In genomic region chr1:44014365-44015104, GRCh38 we compare ENCODE assay signal across 1 cellular context.
TF ChIP-seq lines count a peak whose summit lies in the region.

No MANE protein-coding gene starts in this region.

TF ChIP-seq in HepG2, 621 proteins besides CTCF, POLR2A, EP300 and RAD21:
- TF ChIP-seq ATF6 (CRISPR knock-in tag; conservative IDR thresholded peaks at IDR 0.05) (no peak), ZNF720 (CRISPR knock-in tag; IDR thresholded peaks at IDR 0.05) (no peak), ZMYM4 (CRISPR knock-in tag; IDR thresholded peaks at IDR 0.05) (no peak), ZNF264 (CRISPR knock-in tag; IDR thresholded peaks at IDR 0.05) (no peak), ZBTB37 (CRISPR knock-in tag; IDR thresholded peaks at IDR 0.05) (no peak), POGZ (CRISPR knock-in tag; IDR thresholded peaks at IDR 0.05) (no peak), FOXJ3 (CRISPR knock-in tag; IDR thresholded peaks at IDR 0.05; ENCODE audit: borderline replicate concordance) (no peak), SOX5 (CRISPR knock-in tag; IDR thresholded peaks at IDR 0.05; ENCODE audit: borderline replicate concordance) (no peak), ZNF775 (CRISPR knock-in tag; IDR thresholded peaks at IDR 0.05; ENCODE audit: borderline replicate concordance) (no peak), RBAK (CRISPR knock-in tag; IDR thresholded peaks at IDR 0.05) (no peak), ELF1 (CRISPR knock-in tag; IDR thresholded peaks at IDR 0.05) (no peak)
- TF ChIP-seq, protein P1, sequence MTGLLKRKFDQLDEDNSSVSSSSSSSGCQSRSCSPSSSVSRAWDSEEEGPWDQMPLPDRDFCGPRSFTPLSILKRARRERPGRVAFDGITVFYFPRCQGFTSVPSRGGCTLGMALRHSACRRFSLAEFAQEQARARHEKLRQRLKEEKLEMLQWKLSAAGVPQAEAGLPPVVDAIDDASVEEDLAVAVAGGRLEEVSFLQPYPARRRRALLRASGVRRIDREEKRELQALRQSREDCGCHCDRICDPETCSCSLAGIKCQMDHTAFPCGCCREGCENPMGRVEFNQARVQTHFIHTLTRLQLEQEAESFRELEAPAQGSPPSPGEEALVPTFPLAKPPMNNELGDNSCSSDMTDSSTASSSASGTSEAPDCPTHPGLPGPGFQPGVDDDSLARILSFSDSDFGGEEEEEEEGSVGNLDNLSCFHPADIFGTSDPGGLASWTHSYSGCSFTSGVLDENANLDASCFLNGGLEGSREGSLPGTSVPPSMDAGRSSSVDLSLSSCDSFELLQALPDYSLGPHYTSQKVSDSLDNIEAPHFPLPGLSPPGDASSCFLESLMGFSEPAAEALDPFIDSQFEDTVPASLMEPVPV (CRISPR knock-in tag; IDR thresholded peaks at IDR 0.05): no peak
TF ChIP-seq in HepG2: peak in this region for 0.
